In genomic region chr1:206505702-206506375, GRCh38 we compare ENCODE assay signal across 8 cellular contexts. TPM values are rescaled to one million over a fixed set of nuclear protein-coding genes. Genes with fewer than 3 reads are reported as not detected.
A peak's percentile ranks its signal among the peaks of the same experiment; 100 is the strongest.
DNase-seq lines count a peak whose midpoint lies in the region; ATAC-seq and TF ChIP-seq lines count a peak whose summit lies in the region.

No MANE protein-coding gene starts in this region.

- H3K4me3 Mint-ChIP-seq in activated T-helper 1 cell treated with anti-CD3 and anti-CD28 coated beads, Interleukin-12 subunit alpha, Interleukin-12 subunit beta, Interleukin-2, Interleukin-4 antibody, amounts not matched to agents 30 ng/mL and 10 ng/mL and 1 ng/mL, durations not matched to agents 14 hours and 24 hours and 36 hours = peak overlapping the region; percentile 77

- intact Hi-C loops in activated T-helper 1 cell treated with anti-CD3 and anti-CD28 coated beads, Interleukin-12 subunit alpha, Interleukin-12 subunit beta, Interleukin-2, Interleukin-4 antibody, amounts not matched to agents 30 ng/mL and 10 ng/mL and 1 ng/mL, durations not matched to agents 14 hours and 24 hours and 36 hours (cut with micrococcal nuclease) = loop anchor here (2.0 to 10.0 kb wide), 6 partner anchors 25 to 399 kb away; partner anchors contain the start of gene IKBKE

- POLR2A ChIA-PET in AG04449 (lab: Yijun Ruan, JAX) = no interaction called here

- no peaks in the 10 kb centered on the region for H3K9me3 Mint-ChIP-seq in activated T-helper 1 cell treated with anti-CD3 and anti-CD28 coated beads, Interleukin-12 subunit alpha, Interleukin-12 subunit beta, Interleukin-2, Interleukin-4 antibody, amounts not matched to agents 30 ng/mL and 10 ng/mL and 1 ng/mL, durations not matched to agents 14 hours and 24 hours and 36 hours

- ATAC-seq in HG03565 (IDR thresholded peaks at IDR 0.05; ENCODE audit: unreplicated experiment) = no peak

- CTCF ChIA-PET in AG04449 (lab: Yijun Ruan, JAX) = interaction anchor here (0.7 to 21.6 kb wide), 27 partner anchors 9 to 477 kb away, joined by 3 to 568 read pairs (median 6); partner anchors contain the start of genes EIF2D and IKBKE

- peaks cover 54% of the 10 kb centered on the region for H3K4me1 Mint-ChIP-seq in activated T-helper 1 cell treated with anti-CD3 and anti-CD28 coated beads, Interleukin-12 subunit alpha, Interleukin-12 subunit beta, Interleukin-2, Interleukin-4 antibody, amounts not matched to agents 30 ng/mL and 10 ng/mL and 1 ng/mL, durations not matched to agents 14 hours and 24 hours and 36 hours (ENCODE audit: low read depth)

- H3K4me3 ChIP-seq in AG04449 (ENCODE audit: low read depth, low read length) (no peak overlapping the region), GM12864 (ENCODE audit: low read depth, low read length) (no peak overlapping the region; the same call in 1 of the 2 replicates)

- H3K36me3 Mint-ChIP-seq in activated T-helper 1 cell treated with anti-CD3 and anti-CD28 coated beads, Interleukin-12 subunit alpha, Interleukin-12 subunit beta, Interleukin-2, Interleukin-4 antibody, amounts not matched to agents 30 ng/mL and 10 ng/mL and 1 ng/mL, durations not matched to agents 14 hours and 24 hours and 36 hours (ENCODE audit: low read depth) = peaks cover 11% of the 10 kb centered on the region

- H3K27ac Mint-ChIP-seq in activated T-helper 1 cell treated with anti-CD3 and anti-CD28 coated beads, Interleukin-12 subunit alpha, Interleukin-12 subunit beta, Interleukin-2, Interleukin-4 antibody, amounts not matched to agents 30 ng/mL and 10 ng/mL and 1 ng/mL, durations not matched to agents 14 hours and 24 hours and 36 hours = peak overlapping the region; percentile 47

- DNase-seq in AG04449 (ENCODE audit: low read depth, low spot score) = no peak
- no peak for DNase-seq in GM12864 (ENCODE audit: low read depth)
- no peak for DNase-seq in activated T-helper 1 cell treated with anti-CD3 and anti-CD28 coated beads, Interleukin-12 subunit alpha, Interleukin-12 subunit beta, Interleukin-2, Interleukin-4 antibody, amounts not matched to agents 30 ng/mL and 10 ng/mL and 1 ng/mL, durations not matched to agents 14 hours and 24 hours and 36 hours (ENCODE audit: low spot score)
- DNase-seq in iris pigment epithelial cell (ENCODE audit: low read depth) = peak; percentile 67
- no peak for DNase-seq in effector CD8-positive, alpha-beta T cell (lab: John Stamatoyannopoulos, UW)
- DNase-seq in NCI-H774 (lab: John Stamatoyannopoulos, UW) = no peak
- no peak for DNase-seq in NCI-H187 treated with DMSO at 0.1 percent for 48 hours (lab: John Stamatoyannopoulos, UW)

- peaks cover 17% of the 10 kb centered on the region for H3K27me3 Mint-ChIP-seq in activated T-helper 1 cell treated with anti-CD3 and anti-CD28 coated beads, Interleukin-12 subunit alpha, Interleukin-12 subunit beta, Interleukin-2, Interleukin-4 antibody, amounts not matched to agents 30 ng/mL and 10 ng/mL and 1 ng/mL, durations not matched to agents 14 hours and 24 hours and 36 hours (ENCODE audit: insufficient read depth)

- peak; percentile 45 for TF ChIP-seq CTCF in AG04449 (IDR thresholded peaks at IDR 0.05; ENCODE audit: insufficient read depth, low read length, missing control alignments)
- peak; percentile 61 for TF ChIP-seq CTCF in GM12864 (IDR thresholded peaks at IDR 0.05; ENCODE audit: low read depth, low read length, missing control alignments)

RNA-seq across cellular contexts. Expression of gene RASSF5, which starts 1.5 kb away (rescaled TPM):
- total RNA-seq in activated T-helper 1 cell treated with anti-CD3 and anti-CD28 coated beads, Interleukin-12 subunit alpha, Interleukin-12 subunit beta, Interleukin-2, Interleukin-4 antibody, amounts not matched to agents 30 ng/mL and 10 ng/mL and 1 ng/mL, durations not matched to agents 14 hours and 24 hours and 36 hours = 220 and 221 TPM in 2 replicates

RNA-seq across cellular contexts. Expression of gene IKBKE, which starts 35.6 kb away (rescaled TPM):
- 59.8 and 64.9 TPM in 2 replicates for total RNA-seq in activated T-helper 1 cell treated with anti-CD3 and anti-CD28 coated beads, Interleukin-12 subunit alpha, Interleukin-12 subunit beta, Interleukin-2, Interleukin-4 antibody, amounts not matched to agents 30 ng/mL and 10 ng/mL and 1 ng/mL, durations not matched to agents 14 hours and 24 hours and 36 hours
